1 cellular context compared by ENCODE assay signal in the genomic region with DNA sequence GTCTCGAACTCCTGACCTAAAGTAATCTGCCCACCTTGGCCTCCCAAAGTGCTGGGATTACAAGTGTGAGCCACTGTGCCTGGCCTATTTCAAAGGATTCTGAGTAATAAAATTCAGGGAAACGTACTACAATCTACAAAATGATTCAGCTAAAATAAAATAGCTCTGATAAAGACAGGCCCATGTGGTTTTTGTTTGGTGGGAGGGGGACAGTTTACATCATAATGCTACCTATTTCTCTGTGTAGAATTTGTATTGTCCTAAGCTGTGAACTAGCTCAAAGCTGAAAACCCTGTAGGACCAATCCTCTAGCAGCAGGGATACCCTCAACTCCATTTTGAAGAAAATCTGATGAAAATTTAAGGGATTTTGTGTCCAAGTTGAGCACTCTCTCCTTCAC.
TF ChIP-seq lines count a peak whose summit lies in the region.

No MANE protein-coding gene starts in this region.

TF ChIP-seq in GM23338, 12 proteins besides CTCF, POLR2A, EP300 and RAD21 (continued from another document):
- TF ChIP-seq, protein P1, sequence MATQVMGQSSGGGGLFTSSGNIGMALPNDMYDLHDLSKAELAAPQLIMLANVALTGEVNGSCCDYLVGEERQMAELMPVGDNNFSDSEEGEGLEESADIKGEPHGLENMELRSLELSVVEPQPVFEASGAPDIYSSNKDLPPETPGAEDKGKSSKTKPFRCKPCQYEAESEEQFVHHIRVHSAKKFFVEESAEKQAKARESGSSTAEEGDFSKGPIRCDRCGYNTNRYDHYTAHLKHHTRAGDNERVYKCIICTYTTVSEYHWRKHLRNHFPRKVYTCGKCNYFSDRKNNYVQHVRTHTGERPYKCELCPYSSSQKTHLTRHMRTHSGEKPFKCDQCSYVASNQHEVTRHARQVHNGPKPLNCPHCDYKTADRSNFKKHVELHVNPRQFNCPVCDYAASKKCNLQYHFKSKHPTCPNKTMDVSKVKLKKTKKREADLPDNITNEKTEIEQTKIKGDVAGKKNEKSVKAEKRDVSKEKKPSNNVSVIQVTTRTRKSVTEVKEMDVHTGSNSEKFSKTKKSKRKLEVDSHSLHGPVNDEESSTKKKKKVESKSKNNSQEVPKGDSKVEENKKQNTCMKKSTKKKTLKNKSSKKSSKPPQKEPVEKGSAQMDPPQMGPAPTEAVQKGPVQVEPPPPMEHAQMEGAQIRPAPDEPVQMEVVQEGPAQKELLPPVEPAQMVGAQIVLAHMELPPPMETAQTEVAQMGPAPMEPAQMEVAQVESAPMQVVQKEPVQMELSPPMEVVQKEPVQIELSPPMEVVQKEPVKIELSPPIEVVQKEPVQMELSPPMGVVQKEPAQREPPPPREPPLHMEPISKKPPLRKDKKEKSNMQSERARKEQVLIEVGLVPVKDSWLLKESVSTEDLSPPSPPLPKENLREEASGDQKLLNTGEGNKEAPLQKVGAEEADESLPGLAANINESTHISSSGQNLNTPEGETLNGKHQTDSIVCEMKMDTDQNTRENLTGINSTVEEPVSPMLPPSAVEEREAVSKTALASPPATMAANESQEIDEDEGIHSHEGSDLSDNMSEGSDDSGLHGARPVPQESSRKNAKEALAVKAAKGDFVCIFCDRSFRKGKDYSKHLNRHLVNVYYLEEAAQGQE (IDR thresholded peaks at IDR 0.05; ENCODE audit: unreplicated experiment): no peak
- TF ChIP-seq, protein P2, sequence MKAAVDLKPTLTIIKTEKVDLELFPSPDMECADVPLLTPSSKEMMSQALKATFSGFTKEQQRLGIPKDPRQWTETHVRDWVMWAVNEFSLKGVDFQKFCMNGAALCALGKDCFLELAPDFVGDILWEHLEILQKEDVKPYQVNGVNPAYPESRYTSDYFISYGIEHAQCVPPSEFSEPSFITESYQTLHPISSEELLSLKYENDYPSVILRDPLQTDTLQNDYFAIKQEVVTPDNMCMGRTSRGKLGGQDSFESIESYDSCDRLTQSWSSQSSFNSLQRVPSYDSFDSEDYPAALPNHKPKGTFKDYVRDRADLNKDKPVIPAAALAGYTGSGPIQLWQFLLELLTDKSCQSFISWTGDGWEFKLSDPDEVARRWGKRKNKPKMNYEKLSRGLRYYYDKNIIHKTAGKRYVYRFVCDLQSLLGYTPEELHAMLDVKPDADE (IDR thresholded peaks at IDR 0.05): no peak
- TF ChIP-seq STAT1 (IDR thresholded peaks at IDR 0.05; ENCODE audit: unreplicated experiment) (no peak), CREB1 (CRISPR knock-in tag; IDR thresholded peaks at IDR 0.05; ENCODE audit: low read depth) (no peak), ZNF331 (CRISPR knock-in tag; IDR thresholded peaks at IDR 0.05; ENCODE audit: low read depth) (no peak), JUNB (IDR thresholded peaks at IDR 0.05; ENCODE audit: unreplicated experiment) (no peak)
- TF ChIP-seq, protein P3, sequence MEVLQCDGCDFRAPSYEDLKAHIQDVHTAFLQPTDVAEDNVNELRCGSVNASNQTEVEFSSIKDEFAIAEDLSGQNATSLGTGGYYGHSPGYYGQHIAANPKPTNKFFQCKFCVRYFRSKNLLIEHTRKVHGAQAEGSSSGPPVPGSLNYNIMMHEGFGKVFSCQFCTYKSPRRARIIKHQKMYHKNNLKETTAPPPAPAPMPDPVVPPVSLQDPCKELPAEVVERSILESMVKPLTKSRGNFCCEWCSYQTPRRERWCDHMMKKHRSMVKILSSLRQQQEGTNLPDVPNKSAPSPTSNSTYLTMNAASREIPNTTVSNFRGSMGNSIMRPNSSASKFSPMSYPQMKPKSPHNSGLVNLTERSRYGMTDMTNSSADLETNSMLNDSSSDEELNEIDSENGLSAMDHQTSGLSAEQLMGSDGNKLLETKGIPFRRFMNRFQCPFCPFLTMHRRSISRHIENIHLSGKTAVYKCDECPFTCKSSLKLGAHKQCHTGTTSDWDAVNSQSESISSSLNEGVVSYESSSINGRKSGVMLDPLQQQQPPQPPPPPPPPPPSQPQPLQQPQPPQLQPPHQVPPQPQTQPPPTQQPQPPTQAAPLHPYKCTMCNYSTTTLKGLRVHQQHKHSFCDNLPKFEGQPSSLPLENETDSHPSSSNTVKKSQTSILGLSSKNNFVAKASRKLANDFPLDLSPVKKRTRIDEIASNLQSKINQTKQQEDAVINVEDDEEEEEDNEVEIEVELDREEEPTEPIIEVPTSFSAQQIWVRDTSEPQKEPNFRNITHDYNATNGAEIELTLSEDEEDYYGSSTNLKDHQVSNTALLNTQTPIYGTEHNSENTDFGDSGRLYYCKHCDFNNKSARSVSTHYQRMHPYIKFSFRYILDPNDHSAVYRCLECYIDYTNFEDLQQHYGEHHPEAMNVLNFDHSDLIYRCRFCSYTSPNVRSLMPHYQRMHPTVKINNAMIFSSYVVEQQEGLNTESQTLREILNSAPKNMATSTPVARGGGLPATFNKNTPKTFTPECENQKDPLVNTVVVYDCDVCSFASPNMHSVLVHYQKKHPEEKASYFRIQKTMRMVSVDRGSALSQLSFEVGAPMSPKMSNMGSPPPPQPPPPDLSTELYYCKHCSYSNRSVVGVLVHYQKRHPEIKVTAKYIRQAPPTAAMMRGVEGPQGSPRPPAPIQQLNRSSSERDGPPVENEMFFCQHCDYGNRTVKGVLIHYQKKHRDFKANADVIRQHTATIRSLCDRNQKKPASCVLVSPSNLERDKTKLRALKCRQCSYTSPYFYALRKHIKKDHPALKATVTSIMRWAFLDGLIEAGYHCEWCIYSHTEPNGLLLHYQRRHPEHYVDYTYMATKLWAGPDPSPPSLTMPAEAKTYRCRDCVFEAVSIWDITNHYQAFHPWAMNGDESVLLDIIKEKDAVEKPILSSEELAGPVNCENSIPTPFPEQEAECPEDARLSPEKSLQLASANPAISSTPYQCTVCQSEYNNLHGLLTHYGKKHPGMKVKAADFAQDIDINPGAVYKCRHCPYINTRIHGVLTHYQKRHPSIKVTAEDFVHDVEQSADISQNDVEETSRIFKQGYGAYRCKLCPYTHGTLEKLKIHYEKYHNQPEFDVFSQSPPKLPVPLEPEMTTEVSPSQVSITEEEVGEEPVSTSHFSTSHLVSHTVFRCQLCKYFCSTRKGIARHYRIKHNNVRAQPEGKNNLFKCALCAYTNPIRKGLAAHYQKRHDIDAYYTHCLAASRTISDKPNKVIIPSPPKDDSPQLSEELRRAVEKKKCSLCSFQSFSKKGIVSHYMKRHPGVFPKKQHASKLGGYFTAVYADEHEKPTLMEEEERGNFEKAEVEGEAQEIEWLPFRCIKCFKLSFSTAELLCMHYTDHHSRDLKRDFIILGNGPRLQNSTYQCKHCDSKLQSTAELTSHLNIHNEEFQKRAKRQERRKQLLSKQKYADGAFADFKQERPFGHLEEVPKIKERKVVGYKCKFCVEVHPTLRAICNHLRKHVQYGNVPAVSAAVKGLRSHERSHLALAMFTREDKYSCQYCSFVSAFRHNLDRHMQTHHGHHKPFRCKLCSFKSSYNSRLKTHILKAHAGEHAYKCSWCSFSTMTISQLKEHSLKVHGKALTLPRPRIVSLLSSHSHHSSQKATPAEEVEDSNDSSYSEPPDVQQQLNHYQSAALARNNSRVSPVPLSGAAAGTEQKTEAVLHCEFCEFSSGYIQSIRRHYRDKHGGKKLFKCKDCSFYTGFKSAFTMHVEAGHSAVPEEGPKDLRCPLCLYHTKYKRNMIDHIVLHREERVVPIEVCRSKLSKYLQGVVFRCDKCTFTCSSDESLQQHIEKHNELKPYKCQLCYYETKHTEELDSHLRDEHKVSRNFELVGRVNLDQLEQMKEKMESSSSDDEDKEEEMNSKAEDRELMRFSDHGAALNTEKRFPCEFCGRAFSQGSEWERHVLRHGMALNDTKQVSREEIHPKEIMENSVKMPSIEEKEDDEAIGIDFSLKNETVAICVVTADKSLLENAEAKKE (CRISPR knock-in tag; IDR thresholded peaks at IDR 0.05): no peak
